ENCODE assay signal across 1 cellular context in the genomic region with DNA sequence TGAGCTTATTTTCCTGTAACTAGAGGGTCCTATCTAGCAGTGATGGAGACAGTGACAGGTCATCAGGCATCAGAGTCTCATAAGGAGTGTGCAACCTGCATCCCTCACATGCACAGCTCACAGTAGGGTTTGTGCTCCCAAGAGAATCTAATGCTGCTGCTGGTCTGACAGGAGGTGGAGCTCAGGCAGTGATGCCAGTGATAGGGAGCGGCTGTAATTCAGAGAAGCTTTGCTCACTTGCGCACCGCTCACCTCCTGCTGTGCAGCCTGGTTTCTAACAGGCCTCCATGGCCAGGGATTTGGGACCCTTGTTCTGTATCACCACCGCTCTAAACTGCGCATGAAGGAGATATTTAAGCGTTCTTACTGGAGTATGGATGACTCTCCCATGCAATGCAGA.
TF ChIP-seq lines count a peak whose summit lies in the region.

No MANE protein-coding gene starts in this region.

TF ChIP-seq in WTC11, 78 proteins besides CTCF, POLR2A, EP300 and RAD21 (continued from another document):
- TF ChIP-seq, protein P1, sequence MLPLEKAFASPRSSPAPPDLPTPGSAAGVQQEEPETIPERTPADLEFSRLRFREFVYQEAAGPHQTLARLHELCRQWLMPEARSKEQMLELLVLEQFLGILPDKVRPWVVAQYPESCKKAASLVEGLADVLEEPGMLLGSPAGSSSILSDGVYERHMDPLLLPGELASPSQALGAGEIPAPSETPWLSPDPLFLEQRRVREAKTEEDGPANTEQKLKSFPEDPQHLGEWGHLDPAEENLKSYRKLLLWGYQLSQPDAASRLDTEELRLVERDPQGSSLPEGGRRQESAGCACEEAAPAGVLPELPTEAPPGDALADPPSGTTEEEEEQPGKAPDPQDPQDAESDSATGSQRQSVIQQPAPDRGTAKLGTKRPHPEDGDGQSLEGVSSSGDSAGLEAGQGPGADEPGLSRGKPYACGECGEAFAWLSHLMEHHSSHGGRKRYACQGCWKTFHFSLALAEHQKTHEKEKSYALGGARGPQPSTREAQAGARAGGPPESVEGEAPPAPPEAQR (CRISPR knock-in tag; IDR thresholded peaks at IDR 0.05), result no peak
- TF ChIP-seq NR1H2 (CRISPR knock-in tag; IDR thresholded peaks at IDR 0.05), result no peak
- TF ChIP-seq TP53 (CRISPR knock-in tag; IDR thresholded peaks at IDR 0.05), result no peak
- TF ChIP-seq ETV6 (CRISPR knock-in tag; IDR thresholded peaks at IDR 0.05), result no peak
- no peak for TF ChIP-seq CREM (CRISPR knock-in tag; IDR thresholded peaks at IDR 0.05)
- TF ChIP-seq, protein P2, sequence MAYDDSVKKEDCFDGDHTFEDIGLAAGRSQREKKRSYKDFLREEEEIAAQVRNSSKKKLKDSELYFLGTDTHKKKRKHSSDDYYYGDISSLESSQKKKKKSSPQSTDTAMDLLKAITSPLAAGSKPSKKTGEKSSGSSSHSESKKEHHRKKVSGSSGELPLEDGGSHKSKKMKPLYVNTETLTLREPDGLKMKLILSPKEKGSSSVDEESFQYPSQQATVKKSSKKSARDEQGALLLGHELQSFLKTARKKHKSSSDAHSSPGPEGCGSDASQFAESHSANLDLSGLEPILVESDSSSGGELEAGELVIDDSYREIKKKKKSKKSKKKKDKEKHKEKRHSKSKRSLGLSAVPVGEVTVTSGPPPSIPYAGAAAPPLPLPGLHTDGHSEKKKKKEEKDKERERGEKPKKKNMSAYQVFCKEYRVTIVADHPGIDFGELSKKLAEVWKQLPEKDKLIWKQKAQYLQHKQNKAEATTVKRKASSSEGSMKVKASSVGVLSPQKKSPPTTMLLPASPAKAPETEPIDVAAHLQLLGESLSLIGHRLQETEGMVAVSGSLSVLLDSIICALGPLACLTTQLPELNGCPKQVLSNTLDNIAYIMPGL (CRISPR knock-in tag; IDR thresholded peaks at IDR 0.05), result no peak
- TF ChIP-seq, protein P3, sequence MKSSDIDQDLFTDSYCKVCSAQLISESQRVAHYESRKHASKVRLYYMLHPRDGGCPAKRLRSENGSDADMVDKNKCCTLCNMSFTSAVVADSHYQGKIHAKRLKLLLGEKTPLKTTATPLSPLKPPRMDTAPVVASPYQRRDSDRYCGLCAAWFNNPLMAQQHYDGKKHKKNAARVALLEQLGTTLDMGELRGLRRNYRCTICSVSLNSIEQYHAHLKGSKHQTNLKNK (CRISPR knock-in tag; IDR thresholded peaks at IDR 0.05), result no peak
- TF ChIP-seq, protein P4, sequence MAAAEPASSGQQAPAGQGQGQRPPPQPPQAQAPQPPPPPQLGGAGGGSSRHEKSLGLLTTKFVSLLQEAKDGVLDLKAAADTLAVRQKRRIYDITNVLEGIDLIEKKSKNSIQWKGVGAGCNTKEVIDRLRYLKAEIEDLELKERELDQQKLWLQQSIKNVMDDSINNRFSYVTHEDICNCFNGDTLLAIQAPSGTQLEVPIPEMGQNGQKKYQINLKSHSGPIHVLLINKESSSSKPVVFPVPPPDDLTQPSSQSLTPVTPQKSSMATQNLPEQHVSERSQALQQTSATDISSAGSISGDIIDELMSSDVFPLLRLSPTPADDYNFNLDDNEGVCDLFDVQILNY (CRISPR knock-in tag; IDR thresholded peaks at IDR 0.05), result no peak
- TF ChIP-seq HMGA2 (CRISPR knock-in tag; IDR thresholded peaks at IDR 0.05), result no peak
- TF ChIP-seq, protein P5, sequence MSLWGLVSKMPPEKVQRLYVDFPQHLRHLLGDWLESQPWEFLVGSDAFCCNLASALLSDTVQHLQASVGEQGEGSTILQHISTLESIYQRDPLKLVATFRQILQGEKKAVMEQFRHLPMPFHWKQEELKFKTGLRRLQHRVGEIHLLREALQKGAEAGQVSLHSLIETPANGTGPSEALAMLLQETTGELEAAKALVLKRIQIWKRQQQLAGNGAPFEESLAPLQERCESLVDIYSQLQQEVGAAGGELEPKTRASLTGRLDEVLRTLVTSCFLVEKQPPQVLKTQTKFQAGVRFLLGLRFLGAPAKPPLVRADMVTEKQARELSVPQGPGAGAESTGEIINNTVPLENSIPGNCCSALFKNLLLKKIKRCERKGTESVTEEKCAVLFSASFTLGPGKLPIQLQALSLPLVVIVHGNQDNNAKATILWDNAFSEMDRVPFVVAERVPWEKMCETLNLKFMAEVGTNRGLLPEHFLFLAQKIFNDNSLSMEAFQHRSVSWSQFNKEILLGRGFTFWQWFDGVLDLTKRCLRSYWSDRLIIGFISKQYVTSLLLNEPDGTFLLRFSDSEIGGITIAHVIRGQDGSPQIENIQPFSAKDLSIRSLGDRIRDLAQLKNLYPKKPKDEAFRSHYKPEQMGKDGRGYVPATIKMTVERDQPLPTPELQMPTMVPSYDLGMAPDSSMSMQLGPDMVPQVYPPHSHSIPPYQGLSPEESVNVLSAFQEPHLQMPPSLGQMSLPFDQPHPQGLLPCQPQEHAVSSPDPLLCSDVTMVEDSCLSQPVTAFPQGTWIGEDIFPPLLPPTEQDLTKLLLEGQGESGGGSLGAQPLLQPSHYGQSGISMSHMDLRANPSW (CRISPR knock-in tag; conservative IDR thresholded peaks at IDR 0.05; ENCODE audit: low read depth), result no peak
- TF ChIP-seq ZNF423 (CRISPR knock-in tag; IDR thresholded peaks at IDR 0.05), result no peak
